ENCODE assay signal across 8 cellular contexts in the genomic region with DNA sequence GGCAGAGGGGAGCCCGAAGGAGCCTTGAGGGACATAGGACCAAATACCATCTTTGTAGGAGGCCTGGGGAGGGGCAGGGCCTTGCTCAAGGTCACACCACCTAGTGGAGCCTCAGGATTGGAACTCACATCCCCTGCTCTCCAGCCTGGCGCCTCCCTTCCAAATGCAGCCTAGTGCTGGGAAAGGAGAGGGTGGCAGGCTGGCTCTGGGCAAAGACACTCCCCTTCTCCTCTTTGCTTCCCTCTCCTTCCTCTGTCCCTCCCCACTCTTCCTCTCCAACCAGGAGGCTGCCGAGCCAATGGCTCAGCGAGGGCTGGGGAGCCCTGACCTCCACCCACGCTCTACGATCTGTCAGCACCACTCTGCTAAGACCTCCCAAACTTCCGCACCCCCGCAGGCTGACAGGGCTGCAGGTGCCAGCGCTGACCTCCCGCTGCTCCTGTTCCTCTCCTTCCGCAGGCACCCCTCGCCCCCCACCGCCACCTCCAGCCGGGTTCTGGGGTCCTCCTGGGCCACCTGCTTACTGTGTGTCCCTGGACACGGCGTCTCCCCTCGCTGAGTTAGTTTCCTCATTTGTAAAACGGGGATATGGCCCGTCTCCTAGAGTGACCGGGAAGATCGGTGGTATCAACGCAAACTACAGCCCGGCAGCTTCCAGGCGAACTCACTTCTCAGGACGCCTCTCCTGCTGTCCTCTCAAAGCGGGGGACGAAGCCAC. TPM values are rescaled to one million over a fixed set of nuclear protein-coding genes. Genes with fewer than 3 reads are reported as not detected.
DNase-seq lines count a peak whose midpoint lies in the region; ATAC-seq and TF ChIP-seq lines count a peak whose summit lies in the region.

No MANE protein-coding gene starts in this region.

- no peak for TF ChIP-seq CTCF in SK-N-SH (IDR thresholded peaks at IDR 0.05)
- no peak for TF ChIP-seq CTCF in esophagus muscularis mucosa (IDR thresholded peaks at IDR 0.05)

- peak overlapping the region in 2 of 9 donors; percentile 55 to 68 for H3K27ac Mint-ChIP-seq in naive thymus-derived CD4-positive, alpha-beta T cell

- peak overlapping the region; percentile 46 for H3K9ac ChIP-seq in SK-N-SH

- CTCF ChIA-PET in SK-N-SH (lab: Yijun Ruan, JAX), result interaction anchor here (0.9 to 1.9 kb wide), 4 partner anchors 13 to 424 kb away, joined by 3 to 5 read pairs (median 4); no protein-coding TSS in a partner anchor
- CTCF ChIA-PET in naive thymus-derived CD4-positive, alpha-beta T cell (lab: Charles Lee), result no interaction called here

- H3K36me3 Mint-ChIP-seq in naive thymus-derived CD4-positive, alpha-beta T cell, result no peaks in the 10 kb centered on the region

- TF ChIP-seq EP300 in SK-N-SH (IDR thresholded peaks at IDR 0.05; ENCODE audit: borderline replicate concordance in 1 of 2, low read depth in 1 of 2, low read length in 1 of 2), result no peak
- TF ChIP-seq EP300 in esophagus muscularis mucosa (IDR thresholded peaks at IDR 0.05), result no peak

- peaks cover 14 to 33% (median 26%) of the 10 kb centered on the region in 5 donors for H3K27me3 Mint-ChIP-seq in naive thymus-derived CD4-positive, alpha-beta T cell

- H3K4me3 ChIP-seq in SK-N-SH (ENCODE audit: low read depth in 2 of 2, low read length in 1 of 2), result peak overlapping the region; percentile 49 to 55
- H3K4me3 ChIP-seq in esophagus muscularis mucosa, result peak overlapping the region; percentile 67 to 70 (median 68)
- no peak overlapping the region for H3K4me3 ChIP-seq in naive thymus-derived CD4-positive, alpha-beta T cell (ENCODE audit: low read length)

- H3K4me1 ChIP-seq in SK-N-SH (ENCODE audit: control insufficient read depth in 1 of 2, insufficient read depth in 2 of 2, low read depth in 1 of 2, low read length in 1 of 2), result peaks cover 14 to 27% of the 10 kb centered on the region in 2 experiments; a peak in 3 of 4 replicates
- H3K4me1 ChIP-seq in esophagus muscularis mucosa, result peaks cover 30 to 49% (median 42%) of the 10 kb centered on the region in 4 donors
- peaks cover 3 to 8% of the 10 kb centered on the region in 2 donors for H3K4me1 ChIP-seq in naive thymus-derived CD4-positive, alpha-beta T cell (ENCODE audit: control insufficient read depth in 2 of 2, insufficient read depth in 2 of 2, low read length in 2 of 2)

- H3K9me2 ChIP-seq in SK-N-SH, result no peaks in the 10 kb centered on the region

- peak overlapping the region; percentile 82 for H3K4me2 ChIP-seq in SK-N-SH

- POLR2A ChIA-PET in SK-N-SH (lab: Yijun Ruan, JAX), result interaction anchor here (1.4 kb wide), 1 partner anchor 18 kb away, joined by 3 read pairs; no protein-coding TSS in a partner anchor
- POLR2A ChIA-PET in naive thymus-derived CD4-positive, alpha-beta T cell (lab: Charles Lee), result interaction anchor here (1.4 kb wide), 1 partner anchor 185 kb away, joined by 4 read pairs; no protein-coding TSS in a partner anchor

- H3K4me3 Mint-ChIP-seq in naive thymus-derived CD4-positive, alpha-beta T cell, result peak overlapping the region; percentile 67 to 79 (median 72)

- no peaks in the 10 kb centered on the region for H3K79me2 ChIP-seq in SK-N-SH (ENCODE audit: insufficient read depth)

- TF ChIP-seq POLR2A in esophagus muscularis mucosa (IDR thresholded peaks at IDR 0.05; ENCODE audit: low read depth), result no peak

- DNase-seq in NCI-H510A treated with DMSO at 0.1 percent for 48 hours (lab: John Stamatoyannopoulos, UW) (peak; percentile 75), NCI-H510A (lab: John Stamatoyannopoulos, UW) (no peak), SK-N-SH (no peak), esophagus muscularis mucosa (ENCODE audit: extremely low spot score) (no peak)
- DNase-seq in naive thymus-derived CD4-positive, alpha-beta T cell, result no peak

- H3K4me1 Mint-ChIP-seq in naive thymus-derived CD4-positive, alpha-beta T cell, result peaks cover 11 to 23% (median 14%) of the 10 kb centered on the region in 7 donors

- intact Hi-C loops in esophagus muscularis mucosa (cut with DNase I), result loop anchor here (5.0 kb wide), 1 partner anchor 66 kb away; no protein-coding TSS in a partner anchor
- intact Hi-C loops in naive thymus-derived CD4-positive, alpha-beta T cell (cut with micrococcal nuclease), result loop anchor here (5.0 kb wide), 2 partner anchors 39 to 71 kb away; no protein-coding TSS in a partner anchor

- peak overlapping the region; percentile 63; the same call in 1 of the 2 replicates for H2AFZ ChIP-seq in SK-N-SH (ENCODE audit: low read depth)

- H3K9me3 ChIP-seq in SK-N-SH, result no peaks in the 10 kb centered on the region
- no peaks in the 10 kb centered on the region for H3K9me3 ChIP-seq in esophagus muscularis mucosa
- H3K9me3 ChIP-seq in naive thymus-derived CD4-positive, alpha-beta T cell (ENCODE audit: control insufficient read depth in 2 of 3, low read length in 3 of 3), result no peaks in the 10 kb centered on the region

- H3F3A ChIP-seq in SK-N-SH (replicated peaks; ENCODE audit: insufficient read depth), result peaks cover 5% of the 10 kb centered on the region

- TF ChIP-seq RAD21 in SK-N-SH (IDR thresholded peaks at IDR 0.05; ENCODE audit: low read length), result no peak

- H4K20me1 ChIP-seq in SK-N-SH (ENCODE audit: insufficient read depth), result no peaks in the 10 kb centered on the region

- no peaks in the 10 kb centered on the region for H3K27me3 ChIP-seq in SK-N-SH (ENCODE audit: insufficient read depth)
- H3K27me3 ChIP-seq in esophagus muscularis mucosa, result no peaks in the 10 kb centered on the region
- H3K27me3 ChIP-seq in naive thymus-derived CD4-positive, alpha-beta T cell (ENCODE audit: control insufficient read depth in 2 of 2, insufficient read depth in 2 of 2, low read length in 2 of 2), result peaks cover 0 to 8% of the 10 kb centered on the region in 2 donors

- peaks cover 0 to 1% (median 0%) of the 10 kb centered on the region in 11 donors for H3K9me3 Mint-ChIP-seq in naive thymus-derived CD4-positive, alpha-beta T cell

- ATAC-seq in naive thymus-derived CD4-positive, alpha-beta T cell, result peak; percentile 24
- ATAC-seq in HG02642 (IDR thresholded peaks at IDR 0.05; ENCODE audit: poor library complexity, unreplicated experiment) (no peak), GM18873 (IDR thresholded peaks at IDR 0.05; ENCODE audit: low FRiP score, unreplicated experiment) (no peak), GM21529 (IDR thresholded peaks at IDR 0.05; ENCODE audit: unreplicated experiment) (no peak)

- WGBS in SK-N-SH (ENCODE audit: low lambda C conversion rate), result 46% methylated on average over 24 of the region's 27 CpGs
- WGBS in esophagus muscularis mucosa, result 7% methylated on average over 15 of the region's 27 CpGs

- H3K27ac ChIP-seq in SK-N-SH (ENCODE audit: low read depth in 2 of 2, low read length in 1 of 2) (no peak overlapping the region), esophagus muscularis mucosa (replicated peaks in 1 of 4) (peak overlapping the region; percentile 84 to 89 (median 88))
- no peak overlapping the region for H3K27ac ChIP-seq in naive thymus-derived CD4-positive, alpha-beta T cell (ENCODE audit: low read depth, low read length)

- H3K36me3 ChIP-seq in SK-N-SH (replicated peaks in 1 of 2; ENCODE audit: control insufficient read depth in 1 of 2, insufficient read depth in 2 of 2, low read length in 1 of 2) (no peaks in the 10 kb centered on the region), esophagus muscularis mucosa (no peaks in the 10 kb centered on the region)
- no peaks in the 10 kb centered on the region for H3K36me3 ChIP-seq in naive thymus-derived CD4-positive, alpha-beta T cell (ENCODE audit: control insufficient read depth in 2 of 3, insufficient read depth in 3 of 3, low read length in 3 of 3)

TF ChIP-seq in SK-N-SH, 30 proteins besides CTCF, POLR2A, EP300 and RAD21:
- TF ChIP-seq, protein P1, sequence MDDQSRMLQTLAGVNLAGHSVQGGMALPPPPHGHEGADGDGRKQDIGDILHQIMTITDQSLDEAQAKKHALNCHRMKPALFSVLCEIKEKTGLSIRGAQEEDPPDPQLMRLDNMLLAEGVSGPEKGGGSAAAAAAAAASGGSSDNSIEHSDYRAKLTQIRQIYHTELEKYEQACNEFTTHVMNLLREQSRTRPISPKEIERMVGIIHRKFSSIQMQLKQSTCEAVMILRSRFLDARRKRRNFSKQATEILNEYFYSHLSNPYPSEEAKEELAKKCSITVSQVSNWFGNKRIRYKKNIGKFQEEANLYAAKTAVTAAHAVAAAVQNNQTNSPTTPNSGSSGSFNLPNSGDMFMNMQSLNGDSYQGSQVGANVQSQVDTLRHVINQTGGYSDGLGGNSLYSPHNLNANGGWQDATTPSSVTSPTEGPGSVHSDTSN (IDR thresholded peaks at IDR 0.05), result no peak
TF ChIP-seq in SK-N-SH: peak in this region for 0.

RNA-seq across cellular contexts. Expression of a gene that starts 52.9 kb away (rescaled TPM):
- polyA plus RNA-seq in SK-N-SH (2012; rRNA removed), result 0.24 and 0.30 TPM in 2 replicates
- polyA plus RNA-seq in SK-N-SH (2012; cell fraction: cytosol; rRNA removed), result 0.17 and 0.34 TPM in 2 replicates
- polyA plus RNA-seq in SK-N-SH (2012; cell fraction: nucleus; rRNA removed), result 1.0 and 1.2 TPM in 2 replicates
- under 1 TPM in 1 of 4 donors, not detected in 3; 0.34 TPM for total RNA-seq in esophagus muscularis mucosa
- not detected for total RNA-seq in naive thymus-derived CD4-positive, alpha-beta T cell
- not detected for polyA plus RNA-seq in naive thymus-derived CD4-positive, alpha-beta T cell

RNA-seq across cellular contexts. Expression of a gene that starts 58.0 kb away (rescaled TPM):
- 75.0 and 78.3 TPM in 2 replicates for polyA plus RNA-seq in SK-N-SH (2012; rRNA removed)
- 44.3 and 62.6 TPM in 2 replicates for polyA plus RNA-seq in SK-N-SH (2012; cell fraction: cytosol; rRNA removed)
- 44.8 and 47.5 TPM in 2 replicates for polyA plus RNA-seq in SK-N-SH (2012; cell fraction: nucleus; rRNA removed)
- total RNA-seq in esophagus muscularis mucosa, result 10 to 100 TPM; 20.3 to 33.3 (median 31.9) TPM
- 10 to 100 TPM; 31.0 to 50.1 (median 34.2) TPM for total RNA-seq in naive thymus-derived CD4-positive, alpha-beta T cell
- polyA plus RNA-seq in naive thymus-derived CD4-positive, alpha-beta T cell, result 10 to 100 TPM; 49.0 to 58.9 TPM

Comparison
In these comparisons a context has a peak if more than half of its experiments do, and no peak if none do; other contexts are left out.
1. H3K27ac ChIP-seq: peak in esophagus muscularis mucosa (4 of 4); none in SK-N-SH (0 of 2) and naive thymus-derived CD4-positive, alpha-beta T cell (single experiment).